Comparison of ENCODE assay signal across 25 cellular contexts in the genomic region with DNA sequence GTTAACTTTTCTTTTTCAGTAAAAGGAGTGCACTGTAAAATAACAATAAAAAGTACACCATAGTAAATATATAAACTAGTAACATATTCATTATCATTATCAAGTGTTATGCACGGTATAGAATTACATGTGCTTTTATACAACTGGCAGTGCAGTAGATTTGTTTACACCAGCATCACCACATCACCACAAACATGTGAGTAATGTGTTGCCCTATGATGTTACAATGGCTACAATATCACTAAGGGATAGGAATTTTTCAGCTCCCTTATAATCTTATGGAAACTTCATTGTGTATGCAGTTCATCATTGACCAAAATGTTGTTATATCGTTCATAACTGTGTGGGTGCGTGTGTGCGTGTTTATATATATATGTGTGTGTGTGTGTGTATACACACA. TPM values are rescaled to one million over a fixed set of nuclear protein-coding genes. Genes with fewer than 3 reads are reported as not detected.
DNase-seq lines count a peak whose midpoint lies in the region; ATAC-seq, FAIRE-seq and TF ChIP-seq lines count a peak whose summit lies in the region.
"Had no signal": no experiment of that assay in that cellular context is flagged by ENCODE, and none has a peak within 500 bp of the region (broad histone marks: within the 10 kb centered on the region; RNA-seq: fewer than 3 reads in every experiment).

No MANE protein-coding gene starts in this region.

- H3K9ac ChIP-seq in astrocyte (ENCODE audit: low read length), result no peak overlapping the region
- H3K9ac ChIP-seq: BLaER1 had no signal

- H3K4me3 ChIP-seq in astrocyte (ENCODE audit: insufficient read depth, low read depth, low read length) (no peak overlapping the region), ovary (no peak overlapping the region)
- H3K4me3 ChIP-seq: A549, BLaER1, GM12878 had no signal

- H3K4me2 ChIP-seq in astrocyte (ENCODE audit: low read length), result no peak overlapping the region
- H3K4me2 ChIP-seq: A549, BLaER1 had no signal

- H3K79me2 ChIP-seq in astrocyte (ENCODE audit: insufficient read depth, low read length), result no peaks in the 10 kb centered on the region

- H3K36me3 ChIP-seq in astrocyte (ENCODE audit: insufficient read depth, low read length), result no peaks in the 10 kb centered on the region
- no peaks in the 10 kb centered on the region for H3K36me3 ChIP-seq in ovary
- H3K36me3 ChIP-seq: BLaER1 had no signal

- TF ChIP-seq CTCF in astrocyte (IDR thresholded peaks at IDR 0.05; ENCODE audit: insufficient read depth, low read depth, low read length) (no peak), ovary (IDR thresholded peaks at IDR 0.05) (no peak)

- no peak for ATAC-seq in sciatic nerve
- ATAC-seq in GM21526 (IDR thresholded peaks at IDR 0.05; ENCODE audit: low FRiP score, unreplicated experiment), result no peak
- ATAC-seq: A549, GM12878 had no signal

- H3K4me1 Mint-ChIP-seq in astrocyte (ENCODE audit: low read depth, unreplicated experiment), result peaks cover 24% of the 10 kb centered on the region
- H3K4me1 Mint-ChIP-seq: CD4-positive, alpha-beta memory T cell had no signal

- H3K36me3 Mint-ChIP-seq in astrocyte (ENCODE audit: low read depth, unreplicated experiment), result no peaks in the 10 kb centered on the region
- H3K36me3 Mint-ChIP-seq: CD4-positive, alpha-beta memory T cell; IgD-negative memory B cell had no signal

- no peaks in the 10 kb centered on the region for H3K9me3 Mint-ChIP-seq in astrocyte (ENCODE audit: unreplicated experiment)
- H3K9me3 Mint-ChIP-seq: CD4-positive, alpha-beta memory T cell had no signal

- H3K27ac Mint-ChIP-seq in astrocyte (ENCODE audit: unreplicated experiment), result no peak overlapping the region
- H3K27ac Mint-ChIP-seq: CD4-positive, alpha-beta memory T cell; IgD-negative memory B cell had no signal

- H3K4me3 Mint-ChIP-seq in astrocyte (ENCODE audit: unreplicated experiment), result no peak overlapping the region
- H3K4me3 Mint-ChIP-seq: CD4-positive, alpha-beta memory T cell; IgD-negative memory B cell had no signal

- intact Hi-C loops in sciatic nerve (cut with DNase I) (no loop called here), ovary (cut with DNase I) (no loop called here)

- WGBS in ovary, 3 donors, result 73 to 78% (median 74%) methylated on average over 4 of the region's 4 CpGs

- DNase-seq in ELR (ENCODE audit: low read depth), result peak; percentile 71
- DNase-seq in LHCN-M2 (ENCODE audit: low read depth), result peak; percentile 53
- DNase-seq in astrocyte (ENCODE audit: low read depth), result peak; percentile 63
- DNase-seq in iris pigment epithelial cell (ENCODE audit: low read depth), result peak; percentile 58
- no peak for DNase-seq in LoVo (ENCODE audit: low spot score)
- no peak for DNase-seq in sciatic nerve (ENCODE audit: low spot score)
- no peak for DNase-seq in ovary
- DNase-seq: CD4-positive, alpha-beta memory T cell; DMS153; GOT3; Karpas-422; NCI-H1092 treated with DMSO at 0.1 percent for 48 hours; NCI-H146; NCI-H2029 treated with DMSO at 0.1 percent for 48 hours; NCI-H510A; NCI-H774; SHP77 treated with DMSO at 0.1 percent for 48 hours had no signal

- H3K27me3 ChIP-seq in astrocyte (ENCODE audit: insufficient read depth, low read length) (no peaks in the 10 kb centered on the region), ovary (no peaks in the 10 kb centered on the region)
- H3K27me3 ChIP-seq: BLaER1 had no signal

- FAIRE-seq in astrocyte (lab: Jason Lieb, UNC), result peak; percentile 55
- FAIRE-seq: A549, GM12878, GM19239, HTR-8/SVneo had no signal

- no peak for TF ChIP-seq EP300 in ovary (IDR thresholded peaks at IDR 0.05)

- H3K9me3 ChIP-seq in astrocyte (ENCODE audit: insufficient read depth, low read depth, low read length) (no peaks in the 10 kb centered on the region), ovary (no peaks in the 10 kb centered on the region)
- H3K9me3 ChIP-seq: A549, BLaER1 had no signal

- H3K27me3 Mint-ChIP-seq in astrocyte (ENCODE audit: low read depth, unreplicated experiment), result no peaks in the 10 kb centered on the region

- H3K4me1 ChIP-seq in astrocyte (ENCODE audit: insufficient read depth, low read length) (peaks cover 33% of the 10 kb centered on the region), ovary (ENCODE audit: insufficient read depth) (no peaks in the 10 kb centered on the region)
- H3K4me1 ChIP-seq: A549, BLaER1 had no signal

- no peak for TF ChIP-seq POLR2A in ovary (IDR thresholded peaks at IDR 0.05)

- H3K27ac ChIP-seq in astrocyte (ENCODE audit: low read depth, low read length) (peak overlapping the region; percentile 64), ovary (no peak overlapping the region)
- H3K27ac ChIP-seq: A549, BLaER1, HL-60 had no signal

- no peaks in the 10 kb centered on the region for H4K20me1 ChIP-seq in astrocyte (ENCODE audit: insufficient read depth, low read length)
- H4K20me1 ChIP-seq: BLaER1 had no signal

- H2AFZ ChIP-seq in astrocyte (ENCODE audit: low read depth, low read length), result no peak overlapping the region

RNA-seq across cellular contexts. Expression of a gene that starts 23.5 kb away (rescaled TPM):
- 42.1 and 50.5 TPM in 2 replicates for total RNA-seq in LHCN-M2 (2014; rRNA removed)
- 10.4 TPM for polyA plus RNA-seq in LHCN-M2 (2012)
- total RNA-seq in astrocyte, result 30.0 and 31.3 TPM in 2 replicates
- 22.2 TPM for total RNA-seq in sciatic nerve
- total RNA-seq in ovary, result 10 to 100 TPM; 11.3 to 16.3 (median 14.5) TPM
- polyA plus RNA-seq in ovary, result 10 to 100 TPM in 1 of 2 donors, 1 to 10 TPM in 1; 7.9 to 11.5 TPM

Comparison
In these comparisons a context has a peak if more than half of its experiments do, and no peak if none do; other contexts are left out.
1. DNase-seq: peak in ELR (single experiment), LHCN-M2 (single experiment), astrocyte (single experiment) and iris pigment epithelial cell (single experiment); none in LoVo (single experiment), sciatic nerve (single experiment) and ovary (0 of 5).